ENCODE assay signal across 1 cellular context in the genomic region with DNA sequence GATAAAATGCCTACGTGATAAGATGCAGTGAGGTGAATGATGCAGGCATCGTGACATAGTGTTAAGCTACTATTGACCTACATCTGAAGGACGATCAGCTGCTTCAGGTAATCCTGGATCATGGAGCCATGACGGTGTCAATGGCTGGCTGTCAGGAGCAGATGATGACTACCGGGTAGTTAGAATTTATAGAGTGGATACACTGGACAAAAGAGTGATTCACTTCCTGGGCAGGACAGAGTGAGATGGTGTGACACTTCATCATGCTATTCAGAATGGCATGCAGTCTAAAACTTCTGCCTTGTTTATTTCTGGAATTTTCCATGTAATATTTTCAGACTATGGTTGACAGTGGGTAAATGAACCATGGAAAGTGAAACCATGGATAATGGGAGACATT.
TF ChIP-seq lines count a peak whose summit lies in the region.

No MANE protein-coding gene starts in this region.

TF ChIP-seq in HepG2, 621 proteins besides CTCF, POLR2A, EP300 and RAD21:
- no peak for TF ChIP-seq RARG (CRISPR knock-in tag; IDR thresholded peaks at IDR 0.05; ENCODE audit: low read depth)
- peak; percentile 57 for TF ChIP-seq FOSL2 (CRISPR knock-in tag; IDR thresholded peaks at IDR 0.05)
- TF ChIP-seq FLYWCH1 (CRISPR knock-in tag; IDR thresholded peaks at IDR 0.05), result no peak
- peak; percentile 56; the same call in 1 of the 2 replicates for TF ChIP-seq HOMEZ (CRISPR knock-in tag; IDR thresholded peaks at IDR 0.05; ENCODE audit: low read depth)
